8 cellular contexts compared by ENCODE assay signal in genomic region chr3:183636221-183637105, GRCh38. TPM values are rescaled to one million over a fixed set of nuclear protein-coding genes. Genes with fewer than 3 reads are reported as not detected.
DNase-seq lines count a peak whose midpoint lies in the region; ATAC-seq lines count a peak whose summit lies in the region.

No MANE protein-coding gene starts in this region.

- CTCF ChIA-PET in activated CD4-positive, alpha-beta T cell treated with anti-CD3 and anti-CD28 coated beads, Interleukin-2, amount 10 ng/mL, durations not matched to agents 7 days and 5 days (lab: Charles Lee) = interaction anchor here (0.6 to 1.6 kb wide), 6 partner anchors 8 to 130 kb away, joined by 3 to 5 read pairs (median 3); partner anchors contain the start of gene YEATS2

- DNase-seq in C1 segment of cervical spinal cord (lab: John Stamatoyannopoulos, UW) (peak; percentile 54 to 98 (median 92)), NCI-H526 treated with DMSO at 0.1 percent for 48 hours (lab: John Stamatoyannopoulos, UW) (peak; percentile 97), cortex of kidney (lab: John Stamatoyannopoulos, UW) (peak; percentile 33), left colon (peak; percentile 95 to 98)
- DNase-seq in activated CD4-positive, alpha-beta T cell treated with anti-CD3 and anti-CD28 coated beads, Interleukin-2, amount 10 ng/mL, durations not matched to agents 7 days and 5 days = peak; percentile 95
- DNase-seq in stimulated activated CD4-positive, alpha-beta T cell treated with anti-CD3 and anti-CD28 coated beads, Interleukin-1b, Interleukin-23, amount 100 ng/mL, for 4 hours (ENCODE audit: low read depth in 2 of 2) = peak; percentile 76 to 79

- intact Hi-C loops in left colon (cut with DNase I, micrococcal nuclease) = no loop called here

- no peaks in the 10 kb centered on the region for H3K36me3 Mint-ChIP-seq in activated CD4-positive, alpha-beta T cell treated with anti-CD3 and anti-CD28 coated beads, Interleukin-2, amount 10 ng/mL, durations not matched to agents 7 days and 5 days (ENCODE audit: low read depth)

- H3K27me3 Mint-ChIP-seq in activated CD4-positive, alpha-beta T cell treated with anti-CD3 and anti-CD28 coated beads, Interleukin-2, amount 10 ng/mL, durations not matched to agents 7 days and 5 days = no peaks in the 10 kb centered on the region

- H3K9me3 Mint-ChIP-seq in activated CD4-positive, alpha-beta T cell treated with anti-CD3 and anti-CD28 coated beads, Interleukin-2, amount 10 ng/mL, durations not matched to agents 7 days and 5 days = peaks cover 2% of the 10 kb centered on the region

- H3K27ac Mint-ChIP-seq in activated CD4-positive, alpha-beta T cell treated with anti-CD3 and anti-CD28 coated beads, Interleukin-2, amount 10 ng/mL, durations not matched to agents 7 days and 5 days = peak overlapping the region; percentile 97

- ATAC-seq in GM19351 (IDR thresholded peaks at IDR 0.05; ENCODE audit: unreplicated experiment) (peak; percentile 77), HG03520 (IDR thresholded peaks at IDR 0.05; ENCODE audit: unreplicated experiment) (peak; percentile 70), left colon (peak; percentile 81)

- POLR2A ChIA-PET in activated CD4-positive, alpha-beta T cell treated with anti-CD3 and anti-CD28 coated beads, Interleukin-2, amount 10 ng/mL, durations not matched to agents 7 days and 5 days (lab: Charles Lee) = interaction anchor here (0.9 to 1.9 kb wide), 3 partner anchors 9 to 81 kb away, joined by 3 to 5 read pairs (median 5); partner anchors contain the start of genes KLHL6 and YEATS2

- H3K4me3 Mint-ChIP-seq in activated CD4-positive, alpha-beta T cell treated with anti-CD3 and anti-CD28 coated beads, Interleukin-2, amount 10 ng/mL, durations not matched to agents 7 days and 5 days = peak overlapping the region; percentile 92

- peaks cover 27% of the 10 kb centered on the region for H3K4me1 Mint-ChIP-seq in activated CD4-positive, alpha-beta T cell treated with anti-CD3 and anti-CD28 coated beads, Interleukin-2, amount 10 ng/mL, durations not matched to agents 7 days and 5 days

RNA-seq across cellular contexts. Expression of gene KLHL24, which starts 1.0 kb away (rescaled TPM):
- total RNA-seq in activated CD4-positive, alpha-beta T cell treated with anti-CD3 and anti-CD28 coated beads, Interleukin-2, amount 10 ng/mL, durations not matched to agents 7 days and 5 days = 10 to 100 TPM; 19.2 to 19.6 TPM
- 10 to 100 TPM; 29.6 to 57.2 TPM for total RNA-seq in left colon

Comparison
In these comparisons a context has a peak if more than half of its experiments do, and no peak if none do; other contexts are left out.
1. Peak in every context shown above with its lines: DNase-seq and ATAC-seq.
2. DNase-seq: peak in every context shown above with its lines; median percentile 97 in NCI-H526 treated with DMSO at 0.1 percent for 48 hours; 96 in left colon; 95 in activated CD4-positive, alpha-beta T cell treated with anti-CD3 and anti-CD28 coated beads, Interleukin-2, amount 10 ng/mL, durations not matched to agents 7 days and 5 days; 92 in C1 segment of cervical spinal cord; 78 in stimulated activated CD4-positive, alpha-beta T cell treated with anti-CD3 and anti-CD28 coated beads, Interleukin-1b, Interleukin-23, amount 100 ng/mL, for 4 hours; 33 in cortex of kidney.